In the genomic region with DNA sequence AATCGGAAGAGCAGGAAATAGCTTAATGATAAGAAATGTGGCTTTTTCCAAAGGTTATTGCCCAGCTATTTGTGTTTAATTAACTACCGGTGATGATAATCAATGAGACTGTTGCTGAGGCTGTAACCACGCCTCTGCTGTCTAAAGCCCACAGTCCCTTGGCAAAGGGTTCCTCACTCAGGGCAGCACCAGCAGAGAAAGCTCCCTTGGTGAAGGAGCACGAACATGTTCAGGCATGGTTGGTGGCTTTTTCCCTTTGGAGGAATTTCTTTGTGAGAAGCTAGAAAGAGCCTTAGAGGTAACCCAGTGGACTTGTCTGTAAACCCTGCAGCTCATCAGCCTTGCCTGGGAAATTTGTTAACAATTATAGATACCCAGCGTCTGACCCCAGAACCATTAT, we compare ENCODE assay signal across 19 cellular contexts. TPM values are rescaled to one million over a fixed set of nuclear protein-coding genes. Genes with fewer than 3 reads are reported as not detected.
DNase-seq lines count a peak whose midpoint lies in the region; TF ChIP-seq lines count a peak whose summit lies in the region.
"Had no signal": no experiment of that assay in that cellular context is flagged by ENCODE, and none has a peak within 500 bp of the region (broad histone marks: within the 10 kb centered on the region; RNA-seq: fewer than 3 reads in every experiment).

No MANE protein-coding gene starts in this region.

- no peaks in the 10 kb centered on the region for H3K9me3 Mint-ChIP-seq in Calu3 (ENCODE audit: low read depth, unreplicated experiment)

- DNase-seq in HPDE6-E6E7 (ENCODE audit: extremely low spot score) (peak; percentile 71), astrocyte of the hippocampus (ENCODE audit: low read depth, low spot score) (peak; percentile 23), epithelial cell of esophagus (ENCODE audit: low read depth) (peak; percentile 88), neuronal stem cell (ENCODE audit: low spot score) (no peak), Calu3 (no peak), kidney tubule cell (ENCODE audit: low spot score) (no peak), activated T-cell treated with anti-CD3 and anti-CD28 coated beads for 4 hours (no peak)
- DNase-seq: ACHN; AML-193; DMS79; NCI-H1048; NCI-H1436 treated with DMSO at 0.1 percent for 48 hours; NCI-H2081; NCI-H510A; NCI-H748 treated with DMSO at 0.1 percent for 48 hours; NK-92 treated with Interleukin-12 subunit alpha and Interleukin-12 subunit beta, amount 100 ng/mL, for 24 hours; Peyer's patch; Right ventricle myocardium superior had no signal

- no peak overlapping the region for H3K4me3 Mint-ChIP-seq in Calu3 (ENCODE audit: low read depth, unreplicated experiment)

- peaks cover 0 to 4% (median 0%) of the 10 kb centered on the region in 3 experiments for H3K27me3 ChIP-seq in neuronal stem cell (ENCODE audit: control insufficient read depth in 3 of 3, insufficient read depth in 3 of 3, low read depth in 1 of 3, low read length in 3 of 3)
- H3K27me3 ChIP-seq: Peyer's patch had no signal

- H3K4me1 ChIP-seq in neuronal stem cell (ENCODE audit: control insufficient read depth in 2 of 2, insufficient read depth in 1 of 2, low read depth in 1 of 2, low read length in 2 of 2), result no peaks in the 10 kb centered on the region
- H3K4me1 ChIP-seq: Peyer's patch had no signal

- BruUV-seq in Calu3 (replicated peaks; lab: Mats Ljungman, UMichigan), result no TSS peak

- TF ChIP-seq CTCF in epithelial cell of esophagus (IDR thresholded peaks at IDR 0.05; ENCODE audit: insufficient read depth, low read depth, low read length, missing control alignments) (no peak), Calu3 (IDR thresholded peaks at IDR 0.05; ENCODE audit: unreplicated experiment) (no peak)

- no peak overlapping the region for H3K9ac ChIP-seq in neuronal stem cell (ENCODE audit: low read depth, low read length, poor library complexity)

- H3K27ac ChIP-seq in neuronal stem cell (replicated peaks; ENCODE audit: low read length), result no peak overlapping the region
- H3K27ac ChIP-seq: C4-2B, Peyer's patch had no signal

- H3K4me1 Mint-ChIP-seq in Calu3 (ENCODE audit: low read depth, unreplicated experiment), result no peaks in the 10 kb centered on the region

- H3K4ac ChIP-seq in neuronal stem cell (ENCODE audit: low read length), result no peak overlapping the region

- no peak overlapping the region for H2AK5ac ChIP-seq in neuronal stem cell (ENCODE audit: low read depth, low read length)

- no peaks in the 10 kb centered on the region for H3K36me3 ChIP-seq in neuronal stem cell (replicated peaks in 1 of 2; ENCODE audit: control insufficient read depth in 2 of 2, insufficient read depth in 2 of 2, low read length in 2 of 2)
- H3K36me3 ChIP-seq: Peyer's patch had no signal

- H2BK5ac ChIP-seq in neuronal stem cell (ENCODE audit: low read length), result no peak overlapping the region

- H3K4me3 ChIP-seq in epithelial cell of esophagus (ENCODE audit: low read length) (no peak overlapping the region), neuronal stem cell (ENCODE audit: low read length in 2 of 2) (no peak overlapping the region)
- H3K4me3 ChIP-seq: Peyer's patch had no signal

- peak overlapping the region; percentile 10 for H2AFZ ChIP-seq in neuronal stem cell (ENCODE audit: low read length)

- no peaks in the 10 kb centered on the region for H3K79me1 ChIP-seq in neuronal stem cell (ENCODE audit: low read depth, low read length)

- intact Hi-C loops in Calu3 (cut with micrococcal nuclease; ENCODE audit: unreplicated experiment), result no loop called here

- WGBS in neuronal stem cell (ENCODE audit: extremely low coverage in 2 of 2, insufficient read length in 2 of 2, insufficient replicate concordance in 1 of 2), 2 donors, result no CpG with 5 or more reads among the region's 5 CpGs

- peaks cover 35% of the 10 kb centered on the region for H3K27me3 Mint-ChIP-seq in Calu3 (ENCODE audit: unreplicated experiment)

- H3K4me2 ChIP-seq in neuronal stem cell (ENCODE audit: insufficient read depth, low read length, poor library complexity, severe bottlenecking), result no peak overlapping the region

- no peak overlapping the region for H4K8ac ChIP-seq in neuronal stem cell (ENCODE audit: low read depth, low read length)

- H3K18ac ChIP-seq in neuronal stem cell (ENCODE audit: low read length), result no peak overlapping the region

- H3K9me3 ChIP-seq in neuronal stem cell (replicated peaks in 1 of 2; ENCODE audit: control insufficient read depth in 2 of 2, insufficient read depth in 1 of 2, low read depth in 1 of 2, low read length in 2 of 2), result no peaks in the 10 kb centered on the region
- H3K9me3 ChIP-seq: Peyer's patch had no signal

- H2BK15ac ChIP-seq in neuronal stem cell (ENCODE audit: low read length), result no peak overlapping the region

- H3K23ac ChIP-seq in neuronal stem cell (ENCODE audit: low read depth, low read length, poor library complexity), result no peak overlapping the region

- H3K27ac Mint-ChIP-seq in Calu3 (ENCODE audit: unreplicated experiment), result no peak overlapping the region

- CTCF ChIA-PET in Calu3 (lab: Charles Lee), result no interaction called here

- H2BK120ac ChIP-seq in neuronal stem cell (ENCODE audit: low read depth, low read length), result no peak overlapping the region

- H3K14ac ChIP-seq in neuronal stem cell (ENCODE audit: low read length), result no peak overlapping the region

- no peak overlapping the region for H2BK12ac ChIP-seq in neuronal stem cell (ENCODE audit: low read length)

- no peaks in the 10 kb centered on the region for H3K36me3 Mint-ChIP-seq in Calu3 (ENCODE audit: insufficient read depth, unreplicated experiment)

- no peak overlapping the region for H4K91ac ChIP-seq in neuronal stem cell (ENCODE audit: low read depth, low read length, poor library complexity)

RNA-seq across cellular contexts. Expression of gene ST6GAL1, which starts 7.5 kb away (rescaled TPM):
- polyA plus RNA-seq in neuronal stem cell (2013, experiment 1 of 2), result 28.7 TPM
- polyA plus RNA-seq in neuronal stem cell (2013, experiment 2 of 2), result 29.0 TPM
- 14.4 and 20.4 TPM in 2 replicates for total RNA-seq in Calu3 (2022)

Comparison
In these comparisons a context has a peak if more than half of its experiments do, and no peak if none do; other contexts are left out.
1. DNase-seq: peak in HPDE6-E6E7 (single experiment), astrocyte of the hippocampus (single experiment) and epithelial cell of esophagus (single experiment); none in neuronal stem cell (single experiment), Calu3 (single experiment), kidney tubule cell (single experiment) and activated T-cell treated with anti-CD3 and anti-CD28 coated beads for 4 hours (single experiment).